In the genomic region with DNA sequence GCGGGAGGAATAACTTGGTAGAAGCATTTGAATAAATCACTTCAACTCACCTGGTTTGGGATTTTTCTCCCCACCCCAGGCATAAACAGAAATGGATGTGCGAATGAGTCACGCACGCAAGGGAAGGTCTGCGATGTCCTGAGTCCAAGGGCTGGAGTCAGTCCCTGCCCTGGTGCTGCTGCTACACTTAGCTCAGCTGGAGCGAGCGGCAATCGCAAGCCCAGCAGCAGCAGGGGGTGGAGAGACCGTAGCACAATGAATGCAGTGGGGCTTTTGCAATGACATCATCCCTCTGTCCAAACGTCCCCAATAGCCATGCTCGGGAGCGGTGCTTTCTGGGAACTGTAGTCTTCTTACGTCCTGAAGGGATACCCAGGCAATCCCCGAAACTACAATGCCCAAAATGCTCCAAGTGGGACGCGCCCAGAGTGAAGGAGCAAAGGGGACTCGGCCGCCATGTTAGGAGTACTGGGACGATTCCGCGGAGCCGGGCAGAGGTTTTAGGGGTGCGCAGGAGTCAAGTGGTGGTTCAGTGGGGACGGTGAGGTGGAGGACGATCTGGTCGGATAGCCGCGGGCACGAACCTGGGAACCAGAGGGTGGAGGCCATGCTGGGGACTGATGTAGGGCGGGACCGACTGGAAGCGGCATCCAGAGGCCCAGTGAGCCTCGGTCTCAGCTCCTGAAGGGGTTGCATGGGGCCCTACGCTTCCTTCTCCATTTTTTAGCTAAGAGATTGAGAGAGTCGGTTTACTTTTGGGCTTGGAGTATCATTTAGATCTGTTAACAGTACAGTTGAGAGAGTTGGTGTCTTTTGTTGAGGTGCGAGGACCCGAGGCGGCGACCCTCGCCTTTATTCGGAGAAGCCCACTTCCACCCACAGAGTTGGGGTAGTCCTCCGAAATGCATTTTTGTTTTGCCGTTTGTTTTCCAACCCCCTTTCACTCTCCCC, we compare ENCODE assay signal across 8 cellular contexts. TPM values are rescaled to one million over a fixed set of nuclear protein-coding genes. Genes with fewer than 3 reads are reported as not detected.
A peak's percentile ranks its signal among the peaks of the same experiment; 100 is the strongest.
DNase-seq lines count a peak whose midpoint lies in the region; ATAC-seq and TF ChIP-seq lines count a peak whose summit lies in the region.

A gene with protein sequence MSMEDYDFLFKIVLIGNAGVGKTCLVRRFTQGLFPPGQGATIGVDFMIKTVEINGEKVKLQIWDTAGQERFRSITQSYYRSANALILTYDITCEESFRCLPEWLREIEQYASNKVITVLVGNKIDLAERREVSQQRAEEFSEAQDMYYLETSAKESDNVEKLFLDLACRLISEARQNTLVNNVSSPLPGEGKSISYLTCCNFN (minus strand): TSS at position 257 of the 951 bp plus-strand sequence. CDS start 74,581 bp downstream, outside the sequence.

- intact Hi-C loops in testis (cut with DNase I; ENCODE audit: low total_unique reads) = loop anchor here (5.0 to 10.0 kb wide), 2 partner anchors 85 to 167 kb away; partner anchors contain the start of genes DDIAS, PCF11 and PRCP

- TF ChIP-seq CTCF in GM06990 (IDR thresholded peaks at IDR 0.05; ENCODE audit: insufficient read depth, low read length, poor library complexity, severe bottlenecking) (no peak), NB4 (IDR thresholded peaks at IDR 0.05; ENCODE audit: low read depth, low read length) (no peak), omental fat pad (IDR thresholded peaks at IDR 0.05) (no peak), testis (IDR thresholded peaks at IDR 0.05) (peak in 1 of 3 experiments; percentile 1)

- H3K36me3 ChIP-seq in GM06990 (ENCODE audit: control insufficient read depth, insufficient read depth, low read length) (peaks cover 2% of the 10 kb centered on the region; the same call in 1 of the 2 replicates), testis (ENCODE audit: low read depth, missing control alignments) (no peaks in the 10 kb centered on the region)

- DNase-seq in GM06990 (ENCODE audit: extremely low read depth, insufficient read length) (peak; percentile 90), NB4 (ENCODE audit: low read depth) (peak; percentile 100), SK-N-DZ (ENCODE audit: low spot score) (peak; percentile 100), glomerular visceral epithelial cell (ENCODE audit: extremely low spot score) (peak; percentile 99), omental fat pad (ENCODE audit: low spot score) (peak; percentile 83), testis (peak; percentile 99)
- DNase-seq in activated naive CD4-positive, alpha-beta T cell treated with anti-CD3 and anti-CD28 coated beads, Interleukin-2, amount 50 U/mL, for 16 hours = peak; percentile 90

- H3K4me3 ChIP-seq in GM06990 (replicated peaks; ENCODE audit: low read depth, low read length) (peak within 1 kb of the TSS; percentile 83), NB4 (ENCODE audit: low read depth, low read length) (peak within 1 kb of the TSS; percentile 85), testis (peak within 1 kb of the TSS; percentile 71 to 79)

- ATAC-seq in HG02571 (IDR thresholded peaks at IDR 0.05; ENCODE audit: unreplicated experiment) (peak; percentile 92), omental fat pad (ENCODE audit: low FRiP score) (peak; percentile 98)

- H3K27me3 ChIP-seq in GM06990 (replicated peaks; ENCODE audit: control insufficient read depth, insufficient read depth, low read length) (no peaks in the 10 kb centered on the region), testis (no peaks in the 10 kb centered on the region)

- WGBS in testis, 2 donors = 0% methylated on average over 39 to 43 of the region's 43 CpGs

- TF ChIP-seq POLR2A in NB4 (IDR thresholded peaks at IDR 0.05; ENCODE audit: extremely low read depth, insufficient read length) = peak; percentile 95
- peak; percentile 73 for TF ChIP-seq POLR2A in testis (IDR thresholded peaks at IDR 0.05)

- peaks cover 12% of the 10 kb centered on the region for H3K4me1 ChIP-seq in testis

- peak within 1 kb of the TSS; percentile 89 to 93 for H3K27ac ChIP-seq in testis

- no peaks in the 10 kb centered on the region for H3K9me3 ChIP-seq in testis

RNA-seq across cellular contexts. Expression of the gene that starts here (rescaled TPM):
- polyA plus RNA-seq in SK-N-DZ (2014; cell fraction: cytosol; rRNA removed) = 14.3 and 19.0 TPM in 2 replicates
- polyA plus RNA-seq in SK-N-DZ (2014; cell fraction: nucleus; rRNA removed) = 9.9 and 12.7 TPM in 2 replicates
- total RNA-seq in omental fat pad (10 to 100 TPM; 14.8 to 37.9 (median 23.5) TPM), testis (10 to 100 TPM; 12.3 to 13.1 TPM)
- polyA plus RNA-seq in testis (ENCODE audit: insufficient read depth, low read depth, low replicate concordance) = 11.4 TPM

Comparison
In these comparisons a context has a peak if more than half of its experiments do, and no peak if none do; other contexts are left out.
1. Peak in every context shown above with its lines: DNase-seq, ATAC-seq, H3K4me3 ChIP-seq and H3K27ac ChIP-seq.